ENCODE assay signal across 22 cellular contexts in the genomic region with DNA sequence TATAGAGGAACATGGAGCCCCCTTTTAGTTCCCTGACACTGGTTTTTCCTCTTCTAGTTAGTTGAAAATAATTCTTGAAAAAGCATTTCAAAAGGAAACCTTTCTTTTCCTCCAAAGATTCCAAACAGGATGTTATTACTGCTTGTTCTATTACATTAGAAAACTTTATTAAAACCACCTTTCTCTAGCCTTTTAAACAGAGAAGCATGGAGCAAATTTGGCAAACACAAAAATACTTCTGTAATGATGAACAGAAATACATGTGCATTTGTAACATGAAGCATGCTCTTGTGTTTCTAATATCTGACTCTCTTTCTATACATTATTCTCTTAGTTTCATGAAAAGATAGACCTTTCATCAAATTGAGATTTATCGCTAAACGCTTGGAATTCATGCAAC.
DNase-seq lines count a peak whose midpoint lies in the region; ATAC-seq and TF ChIP-seq lines count a peak whose summit lies in the region.
"Had no signal": no experiment of that assay in that cellular context is flagged by ENCODE, and none has a peak within 500 bp of the region (broad histone marks: within the 10 kb centered on the region; RNA-seq: fewer than 3 reads in every experiment).

No MANE protein-coding gene starts in this region.

- H3K27ac ChIP-seq in GM23338 (ENCODE audit: low read depth) (no peak overlapping the region), sigmoid colon (peak overlapping the region in 3 of 4 donors; percentile 35 to 38 (median 36))
- H3K27ac ChIP-seq: HL-60, PC-9 had no signal

- H3K36me3 ChIP-seq in GM23338 (ENCODE audit: insufficient read depth) = no peaks in the 10 kb centered on the region
- no peaks in the 10 kb centered on the region for H3K36me3 ChIP-seq in adipocyte (ENCODE audit: control insufficient read depth, insufficient read depth, low read length, severe bottlenecking)
- H3K36me3 ChIP-seq in sigmoid colon = no peaks in the 10 kb centered on the region

- H3K27me3 Mint-ChIP-seq in GM23338 (ENCODE audit: insufficient read depth, low read depth, poor library complexity) (peaks cover 3% of the 10 kb centered on the region), CD14-positive monocyte (ENCODE audit: low read depth in 3 of 3) (no peaks in the 10 kb centered on the region)
- peaks cover 3% of the 10 kb centered on the region for H3K27me3 Mint-ChIP-seq in activated T-cell treated with anti-CD3 and anti-CD28 coated beads, Interleukin-2, amount 50 U/mL, for 4 hours (ENCODE audit: low read depth)

- no peak for TF ChIP-seq POLR2A in sigmoid colon (IDR thresholded peaks at IDR 0.05)

- no peak overlapping the region for H3K4me3 ChIP-seq in GM23338
- H3K4me3 ChIP-seq in adipocyte (ENCODE audit: low read length) = no peak overlapping the region
- H3K4me3 ChIP-seq in fibroblast of the aortic adventitia (ENCODE audit: low read depth, low read length) = no peak overlapping the region
- no peak overlapping the region for H3K4me3 ChIP-seq in sigmoid colon
- H3K4me3 ChIP-seq: GM12878, PC-9 had no signal

- ATAC-seq in GM23338 (no peak), HG03460 (IDR thresholded peaks at IDR 0.05; ENCODE audit: unreplicated experiment) (no peak)
- no peak for ATAC-seq in activated T-cell treated with anti-CD3 and anti-CD28 coated beads, Interleukin-2, amount 50 U/mL, for 4 hours
- ATAC-seq: CD8-positive, alpha-beta T cell; GM12878 had no signal

- H3K27ac Mint-ChIP-seq in GM23338 = no peak overlapping the region
- no peak overlapping the region for H3K27ac Mint-ChIP-seq in CD14-positive monocyte
- H3K27ac Mint-ChIP-seq: CD8-positive, alpha-beta T cell had no signal

- 97 to 98% methylated on average over 2 of the region's 2 CpGs for WGBS in sigmoid colon, 2 donors

- H4K20me1 ChIP-seq in GM23338 (replicated peaks; ENCODE audit: insufficient read depth) = no peaks in the 10 kb centered on the region

- H3K4me3 Mint-ChIP-seq in GM23338 = no peak overlapping the region
- H3K4me3 Mint-ChIP-seq in CD14-positive monocyte = no peak overlapping the region
- no peak overlapping the region for H3K4me3 Mint-ChIP-seq in activated T-cell treated with anti-CD3 and anti-CD28 coated beads, Interleukin-2, amount 50 U/mL, for 4 hours
- H3K4me3 Mint-ChIP-seq: CD8-positive, alpha-beta T cell had no signal

- H3K4me1 ChIP-seq in GM23338 (ENCODE audit: insufficient read depth) = no peaks in the 10 kb centered on the region
- H3K4me1 ChIP-seq in adipocyte (ENCODE audit: control insufficient read depth, insufficient read depth, low read length) = peaks cover 9% of the 10 kb centered on the region
- peaks cover 0 to 11% (median 0%) of the 10 kb centered on the region in 4 donors for H3K4me1 ChIP-seq in sigmoid colon

- TF ChIP-seq EP300 in sigmoid colon (IDR thresholded peaks at IDR 0.05) = no peak

- H3K9me2 ChIP-seq in GM23338 (ENCODE audit: insufficient read depth) = 0 out of 2 replicates have a peak, but pooled peaks cover 4% of the 10 kb centered on the region

- intact Hi-C loops in sigmoid colon (cut with DNase I) = loop anchor here (5.0 kb wide), 1 partner anchor 168 kb away; no protein-coding TSS in a partner anchor
- intact Hi-C loops in CD14-positive monocyte (cut with micrococcal nuclease) = no loop called here

- no peak for DNase-seq in GM23338 (ENCODE audit: low spot score)
- DNase-seq in adipocyte (ENCODE audit: low read depth) = peak; percentile 29
- peak; percentile 5 for DNase-seq in fibroblast of the aortic adventitia (ENCODE audit: low read depth)
- no peak for DNase-seq in sigmoid colon
- no peak for DNase-seq in AG08395 (ENCODE audit: low spot score)
- no peak for DNase-seq in CD14-positive monocyte (ENCODE audit: low spot score)
- no peak for DNase-seq in activated T-cell treated with anti-CD3 and anti-CD28 coated beads, Interleukin-2, amount 50 U/mL, for 4 hours
- DNase-seq: C1 segment of cervical spinal cord; CD8-positive, alpha-beta T cell; DMS 273 treated with DMSO at 0.1 percent for 48 hours; DMS79; GDM1; H7; NCI-H1048; NCI-H1417; NCI-H1694; NCI-H526 treated with DMSO at 0.1 percent for 48 hours; PC-9; SHP77 had no signal

- no peak overlapping the region for H3K4me2 ChIP-seq in GM23338
- H3K4me2 ChIP-seq: PC-9 had no signal

- H2AFZ ChIP-seq in GM23338 = 0 out of 2 replicates have a peak overlapping the region, but pooled peaks have one; percentile 43
- H2AFZ ChIP-seq: PC-9 had no signal

- no peaks in the 10 kb centered on the region for H3K79me2 ChIP-seq in GM23338 (replicated peaks; ENCODE audit: insufficient read depth)

- H3K36me3 Mint-ChIP-seq in GM23338 (ENCODE audit: low read depth) (no peaks in the 10 kb centered on the region), CD14-positive monocyte (no peaks in the 10 kb centered on the region)
- no peaks in the 10 kb centered on the region for H3K36me3 Mint-ChIP-seq in activated T-cell treated with anti-CD3 and anti-CD28 coated beads, Interleukin-2, amount 50 U/mL, for 4 hours (ENCODE audit: insufficient read depth)
- H3K36me3 Mint-ChIP-seq: CD8-positive, alpha-beta T cell had no signal

- TF ChIP-seq CTCF in GM23338 (conservative IDR thresholded peaks at IDR 0.05; ENCODE audit: low read depth in 2 of 2) = no peak
- TF ChIP-seq CTCF in fibroblast of the aortic adventitia (IDR thresholded peaks at IDR 0.05; ENCODE audit: insufficient read depth, low read length) = no peak
- no peak for TF ChIP-seq CTCF in sigmoid colon (IDR thresholded peaks at IDR 0.05)
- TF ChIP-seq CTCF in CD14-positive monocyte (IDR thresholded peaks at IDR 0.05) = no peak

- H3K27me3 ChIP-seq in GM23338 (ENCODE audit: insufficient read depth) (no peaks in the 10 kb centered on the region), adipocyte (replicated peaks; ENCODE audit: control insufficient read depth, insufficient read depth, low read length) (no peaks in the 10 kb centered on the region), sigmoid colon (no peaks in the 10 kb centered on the region)

- H3K9me3 Mint-ChIP-seq in GM23338 (no peaks in the 10 kb centered on the region; the same call in 2 of the 3 replicates), CD14-positive monocyte (peaks cover 0 to 5% (median 3%) of the 10 kb centered on the region in 7 donors)
- H3K9me3 Mint-ChIP-seq in activated T-cell treated with anti-CD3 and anti-CD28 coated beads, Interleukin-2, amount 50 U/mL, for 4 hours = peaks cover 5% of the 10 kb centered on the region
- H3K9me3 Mint-ChIP-seq: CD8-positive, alpha-beta T cell had no signal

- no peak overlapping the region for H3K9ac ChIP-seq in adipocyte (ENCODE audit: low read length)

- H3K9me3 ChIP-seq in adipocyte (ENCODE audit: control insufficient read depth, low read length) (no peaks in the 10 kb centered on the region), sigmoid colon (no peaks in the 10 kb centered on the region)

- no peaks in the 10 kb centered on the region for H3F3A ChIP-seq in GM23338 (replicated peaks; ENCODE audit: low read depth)

- H3K4me1 Mint-ChIP-seq in GM23338 = no peaks in the 10 kb centered on the region
- no peaks in the 10 kb centered on the region for H3K4me1 Mint-ChIP-seq in CD14-positive monocyte
- no peaks in the 10 kb centered on the region for H3K4me1 Mint-ChIP-seq in activated T-cell treated with anti-CD3 and anti-CD28 coated beads, Interleukin-2, amount 50 U/mL, for 4 hours (ENCODE audit: low read depth)

TF ChIP-seq in GM23338, 12 proteins besides CTCF, POLR2A, EP300 and RAD21 (continues in another document):
- TF ChIP-seq ZNF114 (CRISPR knock-in tag; IDR thresholded peaks at IDR 0.05) (no peak), STAT1 (IDR thresholded peaks at IDR 0.05; ENCODE audit: unreplicated experiment) (no peak), POLR2AphosphoS5 (IDR thresholded peaks at IDR 0.05; ENCODE audit: low read depth) (no peak), ZNF331 (CRISPR knock-in tag; IDR thresholded peaks at IDR 0.05; ENCODE audit: low read depth) (no peak), JUNB (IDR thresholded peaks at IDR 0.05; ENCODE audit: unreplicated experiment) (no peak), EZH2 (IDR thresholded peaks at IDR 0.05; ENCODE audit: low read depth, unreplicated experiment) (no peak)
- TF ChIP-seq, protein P1, sequence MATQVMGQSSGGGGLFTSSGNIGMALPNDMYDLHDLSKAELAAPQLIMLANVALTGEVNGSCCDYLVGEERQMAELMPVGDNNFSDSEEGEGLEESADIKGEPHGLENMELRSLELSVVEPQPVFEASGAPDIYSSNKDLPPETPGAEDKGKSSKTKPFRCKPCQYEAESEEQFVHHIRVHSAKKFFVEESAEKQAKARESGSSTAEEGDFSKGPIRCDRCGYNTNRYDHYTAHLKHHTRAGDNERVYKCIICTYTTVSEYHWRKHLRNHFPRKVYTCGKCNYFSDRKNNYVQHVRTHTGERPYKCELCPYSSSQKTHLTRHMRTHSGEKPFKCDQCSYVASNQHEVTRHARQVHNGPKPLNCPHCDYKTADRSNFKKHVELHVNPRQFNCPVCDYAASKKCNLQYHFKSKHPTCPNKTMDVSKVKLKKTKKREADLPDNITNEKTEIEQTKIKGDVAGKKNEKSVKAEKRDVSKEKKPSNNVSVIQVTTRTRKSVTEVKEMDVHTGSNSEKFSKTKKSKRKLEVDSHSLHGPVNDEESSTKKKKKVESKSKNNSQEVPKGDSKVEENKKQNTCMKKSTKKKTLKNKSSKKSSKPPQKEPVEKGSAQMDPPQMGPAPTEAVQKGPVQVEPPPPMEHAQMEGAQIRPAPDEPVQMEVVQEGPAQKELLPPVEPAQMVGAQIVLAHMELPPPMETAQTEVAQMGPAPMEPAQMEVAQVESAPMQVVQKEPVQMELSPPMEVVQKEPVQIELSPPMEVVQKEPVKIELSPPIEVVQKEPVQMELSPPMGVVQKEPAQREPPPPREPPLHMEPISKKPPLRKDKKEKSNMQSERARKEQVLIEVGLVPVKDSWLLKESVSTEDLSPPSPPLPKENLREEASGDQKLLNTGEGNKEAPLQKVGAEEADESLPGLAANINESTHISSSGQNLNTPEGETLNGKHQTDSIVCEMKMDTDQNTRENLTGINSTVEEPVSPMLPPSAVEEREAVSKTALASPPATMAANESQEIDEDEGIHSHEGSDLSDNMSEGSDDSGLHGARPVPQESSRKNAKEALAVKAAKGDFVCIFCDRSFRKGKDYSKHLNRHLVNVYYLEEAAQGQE (IDR thresholded peaks at IDR 0.05; ENCODE audit: unreplicated experiment) = no peak

Comparison
In these comparisons a context has a peak if more than half of its experiments do, and no peak if none do; other contexts are left out.
1. DNase-seq: peak in adipocyte (single experiment) and fibroblast of the aortic adventitia (single experiment); none in GM23338 (single experiment), sigmoid colon (single experiment), AG08395 (single experiment), CD14-positive monocyte (single experiment) and activated T-cell treated with anti-CD3 and anti-CD28 coated beads, Interleukin-2, amount 50 U/mL, for 4 hours (single experiment).